Comparison of ENCODE assay signal across 3 cellular contexts in genomic region chr6:30450908-30451818, GRCh38.
TF ChIP-seq lines count a peak whose summit lies in the region.

No MANE protein-coding gene starts in this region.

TF ChIP-seq in GM23338, 12 proteins besides CTCF, POLR2A, EP300 and RAD21:
- TF ChIP-seq REST (IDR thresholded peaks at IDR 0.05; ENCODE audit: unreplicated experiment) (no peak), EZH2 (IDR thresholded peaks at IDR 0.05; ENCODE audit: low read depth, unreplicated experiment) (peak; percentile 36)

TF ChIP-seq in SK-N-SH, 30 proteins besides CTCF, POLR2A, EP300 and RAD21:
- TF ChIP-seq SIN3A (IDR thresholded peaks at IDR 0.05; ENCODE audit: borderline replicate concordance, low read depth, low read length), result no peak
- TF ChIP-seq GATA2 (CRISPR knock-in tag; IDR thresholded peaks at IDR 0.05), result no peak
- TF ChIP-seq CHD2 (IDR thresholded peaks at IDR 0.05; ENCODE audit: low read length, partially characterized antibody), result no peak
- no peak for TF ChIP-seq ELF1 (IDR thresholded peaks at IDR 0.05)
- TF ChIP-seq IRF3 (IDR thresholded peaks at IDR 0.05; ENCODE audit: low read depth, low read length), result no peak
- TF ChIP-seq YY1 (IDR thresholded peaks at IDR 0.05; ENCODE audit: low read depth), result no peak
- no peak for TF ChIP-seq ZBTB33 (IDR thresholded peaks at IDR 0.05; ENCODE audit: borderline replicate concordance, low read depth)
- TF ChIP-seq TEAD4 (IDR thresholded peaks at IDR 0.05; ENCODE audit: borderline replicate concordance, insufficient read depth), result no peak
- no peak for TF ChIP-seq TCF12 (IDR thresholded peaks at IDR 0.05)
- no peak for TF ChIP-seq USF2 (IDR thresholded peaks at IDR 0.05; ENCODE audit: borderline replicate concordance, low read depth, low read length)
- no peak for TF ChIP-seq RFX5 (IDR thresholded peaks at IDR 0.05; ENCODE audit: low read length)
- no peak for TF ChIP-seq NRF1 (IDR thresholded peaks at IDR 0.05; ENCODE audit: low read depth, low read length)
- no peak for TF ChIP-seq GABPA (IDR thresholded peaks at IDR 0.05; ENCODE audit: low read depth)
- no peak for TF ChIP-seq MAX (IDR thresholded peaks at IDR 0.05; ENCODE audit: low read depth)
- no peak for TF ChIP-seq TAF1 (IDR thresholded peaks at IDR 0.05; ENCODE audit: borderline replicate concordance, low read depth, low read length)
- no peak for TF ChIP-seq MXI1 (IDR thresholded peaks at IDR 0.05; ENCODE audit: low read depth, low read length)
TF ChIP-seq in SK-N-SH: peak in this region for 0.

TF ChIP-seq in GM12878, 131 proteins besides CTCF, POLR2A, EP300 and RAD21:
- TF ChIP-seq ESRRA (IDR thresholded peaks at IDR 0.05; ENCODE audit: low read length) (no peak), SUZ12 (IDR thresholded peaks at IDR 0.05; ENCODE audit: unreplicated experiment) (peak; percentile 32), RBBP5 (conservative IDR thresholded peaks at IDR 0.05) (no peak), RUNX3 (IDR thresholded peaks at IDR 0.05; ENCODE audit: low read length) (peak; percentile 89)
TF ChIP-seq in GM12878: peak in this region for 2.
